ENCODE assay signal across 10 cellular contexts in the genomic region with DNA sequence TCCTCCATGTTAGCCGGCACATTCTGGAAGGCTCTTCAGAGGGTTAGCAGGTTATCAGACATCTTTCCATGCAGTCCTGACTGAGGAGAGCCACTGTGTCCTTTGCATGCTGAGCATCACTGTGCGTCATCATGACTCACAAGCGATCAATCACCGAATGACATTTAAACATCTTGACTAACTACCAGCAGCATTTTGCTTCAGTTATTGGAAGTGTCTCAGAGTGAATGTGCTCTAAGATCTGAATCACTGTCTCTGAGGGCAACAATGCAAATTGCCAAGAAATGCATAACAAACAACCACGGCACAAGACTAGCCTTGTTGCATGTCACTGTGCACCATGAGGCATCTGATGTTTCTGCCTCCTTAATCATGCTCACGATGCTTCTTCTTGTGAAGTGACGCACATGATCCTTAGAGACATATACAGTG. TPM values are rescaled to one million over a fixed set of nuclear protein-coding genes. Genes with fewer than 3 reads are reported as not detected.
DNase-seq lines count a peak whose midpoint lies in the region; ATAC-seq, FAIRE-seq and TF ChIP-seq lines count a peak whose summit lies in the region.
"Had no signal": no experiment of that assay in that cellular context is flagged by ENCODE, and none has a peak within 500 bp of the region (broad histone marks: within the 10 kb centered on the region; RNA-seq: fewer than 3 reads in every experiment).

No MANE protein-coding gene starts in this region.

- TF ChIP-seq POLR2A in GM12878 (IDR thresholded peaks at IDR 0.05; ENCODE audit: low read depth, low read length): no peak

- no peak overlapping the region for H3K9ac ChIP-seq in GM12878 (ENCODE audit: control insufficient read depth, insufficient read depth, low read length)
- H3K9ac ChIP-seq: KMS-11 had no signal

- no peaks in the 10 kb centered on the region for H4K20me1 ChIP-seq in GM12878 (ENCODE audit: control insufficient read depth, insufficient read depth)

- no peaks in the 10 kb centered on the region for H3K79me2 ChIP-seq in GM12878 (ENCODE audit: control insufficient read depth, insufficient read depth, low read length)

- no peak for ATAC-seq in GM12878

- TF ChIP-seq RAD21 in GM12878 (IDR thresholded peaks at IDR 0.05; ENCODE audit: insufficient read depth, low read depth, low read length): no peak

- no TSS peak for BruUV-seq in GM12878 (replicated peaks; lab: Mats Ljungman, UMichigan)

- SMC1A ChIA-PET in GM12878 (lab: Charles Lee; ENCODE audit: uncharacterized antibody, unreplicated experiment): interaction anchor here (0.7 to 1.5 kb wide), 3 partner anchors 66 to 892 kb away, joined by 3 read pairs; no protein-coding TSS in a partner anchor

- in situ Hi-C loops in GM12878 (cut with MboI): no loop called here

- no peaks in the 10 kb centered on the region; the same call in 2 of the 3 replicates for H3K9me3 ChIP-seq in GM12878 (replicated peaks; ENCODE audit: control insufficient read depth, insufficient read depth, low read length)
- H3K9me3 ChIP-seq: ascending aorta had no signal

- peak; percentile 7 for FAIRE-seq in GM12878 (lab: Jason Lieb, UNC)

- H3K4me3 ChIP-seq in GM12878: no peak overlapping the region
- H3K4me3 ChIP-seq: ascending aorta had no signal

- no peak overlapping the region for H3K4me2 ChIP-seq in GM12878 (ENCODE audit: control insufficient read depth, insufficient read depth)
- H3K4me2 ChIP-seq: KMS-11 had no signal

- intact Hi-C loops in GM12878 (cut with micrococcal nuclease; ENCODE audit: unreplicated experiment): no loop called here

- H2AFZ ChIP-seq in GM12878 (ENCODE audit: control insufficient read depth, low read depth, low read length): no peak overlapping the region

- WGBS in GM12878 (ENCODE audit: insufficient coverage, insufficient replicate concordance, low lambda C conversion rate, missing lambda C conversion rate): 31% methylated on average over 7 of the region's 7 CpGs

- POLR2A ChIA-PET in GM12878 (lab: Charles Lee): no interaction called here

- RAD21 ChIA-PET in GM12878 (lab: Charles Lee; ENCODE audit: unreplicated experiment): interaction anchor here (1.1 kb wide), 1 partner anchor 896 kb away, joined by 4 read pairs; no protein-coding TSS in a partner anchor

- H3K27ac ChIP-seq in GM12878 (ENCODE audit: control insufficient read depth, insufficient read depth): no peak overlapping the region
- H3K27ac ChIP-seq: ascending aorta, KMS-11 had no signal

- DNase-seq in EH (ENCODE audit: low read depth) (peak; percentile 87), NCI-H460 (ENCODE audit: extremely low read depth, low read depth) (peak; percentile 90), GM12878 (ENCODE audit: low read depth, low spot score) (no peak), NCI-H1436 treated with DMSO at 0.1 percent for 48 hours (lab: John Stamatoyannopoulos, UW) (no peak), COR-L47 (lab: John Stamatoyannopoulos, UW) (no peak), middle frontal gyrus (ENCODE audit: extremely low spot score, low spot score) (no peak), HuH-7 (ENCODE audit: low spot score) (no peak)
- DNase-seq in stimulated activated CD4-positive, alpha-beta T cell treated with anti-CD3 and anti-CD28 coated beads, Interleukin-1b, Interleukin-23, amount 100 ng/mL, for 48 hours: peak; percentile 78

- no peaks in the 10 kb centered on the region for H3K36me3 ChIP-seq in GM12878 (ENCODE audit: control insufficient read depth in 2 of 2, insufficient read depth in 2 of 2, low read length in 1 of 2)
- H3K36me3 ChIP-seq: ascending aorta had no signal

- TF ChIP-seq EP300 in GM12878 (IDR thresholded peaks at IDR 0.05; ENCODE audit: borderline replicate concordance in 1 of 2, control insufficient read depth in 1 of 2, low read depth in 2 of 2, low read length in 2 of 2): no peak

- H3K4me1 ChIP-seq in GM12878 (ENCODE audit: control insufficient read depth, insufficient read depth, low read length): no peaks in the 10 kb centered on the region

- TF ChIP-seq CTCF in GM12878 (IDR thresholded peaks at IDR 0.05 in 2 of 3, conservative IDR thresholded peaks at IDR 0.05 in 1 of 3; ENCODE audit: control insufficient read depth in 2 of 3, extremely low read depth in 1 of 3, insufficient read depth in 1 of 3, low read depth in 3 of 3, low read length in 3 of 3): no peak

- CTCF ChIA-PET in GM12878 (lab: Yijun Ruan, JAX): interaction anchor here (0.6 to 1.3 kb wide), 8 partner anchors 19 to 981 kb away, joined by 3 to 9 read pairs (median 3); no protein-coding TSS in a partner anchor

- H3K27me3 ChIP-seq in GM12878 (replicated peaks in 1 of 2; ENCODE audit: control insufficient read depth in 2 of 2, insufficient read depth in 2 of 2, low read length in 1 of 2): peaks cover 0 to 2% of the 10 kb centered on the region in 2 experiments; a peak in 2 of 4 replicates
- H3K27me3 ChIP-seq: ascending aorta had no signal

TF ChIP-seq in GM12878, 131 proteins besides CTCF, POLR2A, EP300 and RAD21:
- TF ChIP-seq SUZ12 (IDR thresholded peaks at IDR 0.05; ENCODE audit: unreplicated experiment) (no peak), BCL3 (IDR thresholded peaks at IDR 0.05; ENCODE audit: borderline replicate concordance, insufficient read depth, low read depth, low read length, poor library complexity, severe bottlenecking) (peak; percentile 64), HDAC6 (IDR thresholded peaks at IDR 0.05; ENCODE audit: unreplicated experiment) (no peak)
TF ChIP-seq in GM12878: peak in this region for 1.

RNA-seq across cellular contexts. Expression of gene ATP8B4, which starts 18.3 kb away (rescaled TPM):
- total RNA-seq in NCI-H460 (2014; rRNA removed; shearing (Covaris generic)): 2.8 and 4.2 TPM in 2 replicates
- 2.0 and 4.1 TPM in 2 replicates for polyA plus RNA-seq in NCI-H460 (2014; cell fraction: nucleus; rRNA removed)
- 0.49 and 1.2 TPM in 2 replicates for total RNA-seq in GM12878 (2013; cell fraction: nucleolus; rRNA removed)
- total RNA-seq in GM12878 (2014; rRNA removed) (0.23 and 0.49 TPM in 2 replicates), GM12878 (2014; rRNA removed; fragmentation: Illumina TruSeq; extraction: Trizol) (0.27 and 0.55 TPM in 2 replicates), GM12878 (2021) (0.23 and 0.56 TPM in 2 replicates)
- polyA plus RNA-seq in GM12878 (2011; ENCODE audit: low read depth): 0.05 TPM
- polyA plus RNA-seq in GM12878 (2011; rRNA removed) (0.15 and 0.29 TPM in 2 replicates), GM12878 (2014; fragmentation: Illumina TruSeq; extraction: Trizol) (0.10 and 0.82 TPM in 2 replicates), GM12878 (2014; fragmentation: Nextera tagmentation; extraction: Ambion mirVana) (under 1 TPM; 0.02 TPM), GM12878 (2014; rRNA removed) (0.08 TPM in 2 replicates), GM12878 (2016; fragmentation: Nextera tagmentation; extraction: Ambion mirVana) (under 1 TPM; 0.48 to 0.94 TPM)
- 0.08 and 0.09 TPM in 2 replicates for polyA plus RNA-seq in GM12878 (2011; cell fraction: cytosol; rRNA removed)
- 0.25 and 0.33 TPM in 2 replicates for polyA plus RNA-seq in GM12878 (2011; cell fraction: nucleus; rRNA removed)
- 0.11 and 0.12 TPM in 2 replicates for polyA plus RNA-seq in GM12878 (2012)
- 0.72 and 2.7 TPM in 2 replicates for polyA minus RNA-seq in GM12878 (2011; rRNA and poly(A)+ RNA removed)
- polyA minus RNA-seq in GM12878 (2011; cell fraction: cytosol; rRNA and poly(A)+ RNA removed): not detected in 2 replicates
- polyA minus RNA-seq in GM12878 (2011; cell fraction: nucleus; rRNA and poly(A)+ RNA removed): 1.4 and 1.5 TPM in 2 replicates

RNA-seq across cellular contexts. Expression of gene SLC27A2, which starts 44.6 kb away (rescaled TPM):
- 18.7 and 20.0 TPM in 2 replicates for total RNA-seq in NCI-H460 (2014; rRNA removed; shearing (Covaris generic))
- 20.8 and 23.8 TPM in 2 replicates for polyA plus RNA-seq in NCI-H460 (2014; cell fraction: nucleus; rRNA removed)
- total RNA-seq in GM12878 (2013; cell fraction: nucleolus; rRNA removed): 0.88 and 2.2 TPM in 2 replicates
- total RNA-seq in GM12878 (2014; rRNA removed) (0.62 and 0.82 TPM in 2 replicates), GM12878 (2014; rRNA removed; fragmentation: Illumina TruSeq; extraction: Trizol) (0.98 and 1.1 TPM in 2 replicates), GM12878 (2021) (0.38 and 0.64 TPM in 2 replicates)
- polyA plus RNA-seq in GM12878 (2011; ENCODE audit: low read depth): 0.24 TPM
- polyA plus RNA-seq in GM12878 (2011; rRNA removed) (0.69 and 1.5 TPM in 2 replicates), GM12878 (2014; fragmentation: Illumina TruSeq; extraction: Trizol) (0.55 and 0.59 TPM in 2 replicates), GM12878 (2014; fragmentation: Nextera tagmentation; extraction: Ambion mirVana) (under 1 TPM in 1 of 2 experiments, not detected in 1; 0.22 TPM), GM12878 (2014; rRNA removed) (0.67 and 0.83 TPM in 2 replicates), GM12878 (2016; fragmentation: Nextera tagmentation; extraction: Ambion mirVana) (1 to 10 TPM in 1 of 2 experiments, under 1 TPM in 1; 0.98 to 1.2 TPM)
- 0.46 and 0.59 TPM in 2 replicates for polyA plus RNA-seq in GM12878 (2011; cell fraction: cytosol; rRNA removed)
- polyA plus RNA-seq in GM12878 (2011; cell fraction: nucleus; rRNA removed): 0.46 and 0.47 TPM in 2 replicates
- 0.38 and 0.52 TPM in 2 replicates for polyA plus RNA-seq in GM12878 (2012)
- polyA minus RNA-seq in GM12878 (2011; rRNA and poly(A)+ RNA removed): 0.36 and 0.80 TPM in 2 replicates
- 3.3 and 4.0 TPM in 2 replicates for polyA minus RNA-seq in GM12878 (2011; cell fraction: cytosol; rRNA and poly(A)+ RNA removed)
- polyA minus RNA-seq in GM12878 (2011; cell fraction: nucleus; rRNA and poly(A)+ RNA removed): 1.2 and 1.4 TPM in 2 replicates
- total RNA-seq: ascending aorta had no signal

Comparison
In these comparisons a context has a peak if more than half of its experiments do, and no peak if none do; other contexts are left out.
1. DNase-seq: peak in EH (single experiment), NCI-H460 (single experiment) and stimulated activated CD4-positive, alpha-beta T cell treated with anti-CD3 and anti-CD28 coated beads, Interleukin-1b, Interleukin-23, amount 100 ng/mL, for 48 hours (single experiment); none in GM12878 (single experiment), NCI-H1436 treated with DMSO at 0.1 percent for 48 hours (single experiment), COR-L47 (single experiment), middle frontal gyrus (single experiment) and HuH-7 (single experiment).